28 cellular contexts compared by ENCODE assay signal in genomic region chr11:32164836-32165235, GRCh38.
"Had no signal": no experiment of that assay in that cellular context is flagged by ENCODE, and none has a peak within 500 bp of the region (broad histone marks: within the 10 kb centered on the region; RNA-seq: fewer than 3 reads in every experiment).

No MANE protein-coding gene starts in this region.

- H3K4me3 Mint-ChIP-seq: stimulated activated effector memory CD8-positive, alpha-beta T cell treated with anti-CD3 and anti-CD28 coated beads, Interleukin-12 subunit alpha, Interleukin-12 subunit beta, amount 100 ng/mL, for 72 hours; stimulated activated memory B cell treated with anti-CD40 and anti-IgM and Interleukin-4, amounts not matched to agents 10 μg/mL and 1 μg/mL and 100 μg/mL, for 72 hours; stimulated activated naive B cell treated with anti-CD40 and anti-IgM and Interleukin-4, amounts not matched to agents 10 μg/mL and 1 μg/mL and 100 μg/mL, for 72 hours; stimulated activated naive CD8-positive, alpha-beta T cell treated with anti-CD3 and anti-CD28 coated beads, Interleukin-15, amount 100 ng/mL, for 72 hours; stimulated activated naive CD8-positive, alpha-beta T cell treated with anti-CD3 and anti-CD28 coated beads, Interleukin-15, Interleukin-2, amounts not matched to agents 100 ng/mL and 50 ng/mL, for 24 hours; type B pancreatic cell had no signal

- H3K9me3 Mint-ChIP-seq: stimulated activated effector memory CD8-positive, alpha-beta T cell treated with anti-CD3 and anti-CD28 coated beads, Interleukin-12 subunit alpha, Interleukin-12 subunit beta, amount 100 ng/mL, for 72 hours; stimulated activated memory B cell treated with anti-CD40 and anti-IgM and Interleukin-4, amounts not matched to agents 10 μg/mL and 1 μg/mL and 100 μg/mL, for 72 hours; stimulated activated naive B cell treated with anti-CD40 and anti-IgM and Interleukin-4, amounts not matched to agents 10 μg/mL and 1 μg/mL and 100 μg/mL, for 72 hours; stimulated activated naive CD8-positive, alpha-beta T cell treated with anti-CD3 and anti-CD28 coated beads, Interleukin-15, amount 100 ng/mL, for 72 hours; stimulated activated naive CD8-positive, alpha-beta T cell treated with anti-CD3 and anti-CD28 coated beads, Interleukin-15, Interleukin-2, amounts not matched to agents 100 ng/mL and 50 ng/mL, for 24 hours; type B pancreatic cell had no signal

- H3K27ac ChIP-seq: stomach, suprapubic skin, testis, thoracic aorta, thyroid gland, tibial artery, tibial nerve, transverse colon, upper lobe of left lung, upper lobe of right lung, uterus, vagina had no signal

- H3K9me3 ChIP-seq: stomach, suprapubic skin, testis, thoracic aorta, thyroid gland, tibial artery, tibial nerve, transverse colon, upper lobe of left lung, upper lobe of right lung, uterus, vagina had no signal

- H3K4me3 ChIP-seq: stomach, suprapubic skin, testis, thoracic aorta, thyroid gland, tibial artery, tibial nerve, transverse colon, upper lobe of left lung, upper lobe of right lung, uterus, vagina had no signal

- H3K27me3 ChIP-seq: testis, thyroid gland, tibial artery, tibial nerve, upper lobe of left lung, upper lobe of right lung, uterus, vagina had no signal

- DNase-seq: stimulated activated CD4-positive, alpha-beta T cell treated with anti-CD3 and anti-CD28 coated beads, Interleukin-2, amount 100 ng/mL, for 48 hours; stimulated activated CD4-positive, alpha-beta T cell treated with anti-CD3 and anti-CD28 coated beads, Interleukin-4, amount 100 ng/mL, for 1 hour; stimulated activated CD4-positive, alpha-beta T cell treated with anti-CD3 and anti-CD28 coated beads, Interleukin-4, amount 100 ng/mL, for 24 hours; stimulated activated CD4-positive, alpha-beta T cell treated with anti-CD3 and anti-CD28 coated beads, Interleukin-4, amount 100 ng/mL, for 4 hours; stimulated activated CD8-positive, alpha-beta memory T cell treated with anti-CD3 and anti-CD28 coated beads, Interleukin-4, amount 100 ng/mL, for 48 hours; stimulated activated naive B cell treated with anti-CD40 and anti-IgM and Interleukin-4, amounts not matched to agents 10 μg/mL and 1 μg/mL and 100 μg/mL, for 72 hours; stimulated activated naive CD4-positive, alpha-beta T cell; stimulated activated naive CD4-positive, alpha-beta T cell treated with Interleukin-2 at 50 U/mL for 16 hours; stimulated activated naive CD8-positive, alpha-beta T cell treated with anti-CD3 and anti-CD28 coated beads, Interleukin-15, amount 100 ng/mL, for 72 hours; stimulated activated naive CD8-positive, alpha-beta T cell treated with anti-CD3 and anti-CD28 coated beads, Interleukin-15, Interleukin-2, amounts not matched to agents 100 U/mL and 50 U/mL, for 24 hours; stomach; substantia nigra; testis; thyroid gland; tibial artery; transverse colon; trophoblast cell; upper lobe of left lung; upper lobe of right lung; uterus had no signal

- H3K36me3 ChIP-seq: stomach, suprapubic skin, thoracic aorta, thyroid gland, tibial artery, tibial nerve, transverse colon, upper lobe of left lung, upper lobe of right lung, uterus, vagina had no signal

- ATAC-seq: stimulated activated effector memory CD8-positive, alpha-beta T cell treated with anti-CD3 and anti-CD28 coated beads, Interleukin-12 subunit alpha, Interleukin-12 subunit beta, amount 100 ng/mL, for 72 hours; stimulated activated memory B cell treated with anti-CD40 and anti-IgM and Interleukin-4, amounts not matched to agents 10 μg/mL and 1 μg/mL and 100 μg/mL, for 72 hours; stimulated activated naive B cell treated with anti-CD40 and anti-IgM and Interleukin-4, amounts not matched to agents 10 μg/mL and 1 μg/mL and 100 μg/mL, for 72 hours; stimulated activated naive CD8-positive, alpha-beta T cell treated with anti-CD3 and anti-CD28 coated beads, Interleukin-15, amount 100 ng/mL, for 72 hours; stimulated activated naive CD8-positive, alpha-beta T cell treated with anti-CD3 and anti-CD28 coated beads, Interleukin-15, Interleukin-2, amounts not matched to agents 100 U/mL and 50 U/mL, for 24 hours; upper lobe of right lung had no signal

- H3K27me3 Mint-ChIP-seq: stimulated activated naive CD8-positive, alpha-beta T cell treated with anti-CD3 and anti-CD28 coated beads, Interleukin-15, amount 100 ng/mL, for 72 hours had no signal

- H3K36me3 Mint-ChIP-seq: stimulated activated effector memory CD8-positive, alpha-beta T cell treated with anti-CD3 and anti-CD28 coated beads, Interleukin-12 subunit alpha, Interleukin-12 subunit beta, amount 100 ng/mL, for 72 hours; stimulated activated memory B cell treated with anti-CD40 and anti-IgM and Interleukin-4, amounts not matched to agents 10 μg/mL and 1 μg/mL and 100 μg/mL, for 72 hours; stimulated activated naive B cell treated with anti-CD40 and anti-IgM and Interleukin-4, amounts not matched to agents 10 μg/mL and 1 μg/mL and 100 μg/mL, for 72 hours; type B pancreatic cell had no signal

- H3K4me1 Mint-ChIP-seq: stimulated activated effector memory CD8-positive, alpha-beta T cell treated with anti-CD3 and anti-CD28 coated beads, Interleukin-12 subunit alpha, Interleukin-12 subunit beta, amount 100 ng/mL, for 72 hours; stimulated activated memory B cell treated with anti-CD40 and anti-IgM and Interleukin-4, amounts not matched to agents 10 μg/mL and 1 μg/mL and 100 μg/mL, for 72 hours; stimulated activated naive B cell treated with anti-CD40 and anti-IgM and Interleukin-4, amounts not matched to agents 10 μg/mL and 1 μg/mL and 100 μg/mL, for 72 hours had no signal

- H3K27ac Mint-ChIP-seq: stimulated activated effector memory CD8-positive, alpha-beta T cell treated with anti-CD3 and anti-CD28 coated beads, Interleukin-12 subunit alpha, Interleukin-12 subunit beta, amount 100 ng/mL, for 72 hours; stimulated activated memory B cell treated with anti-CD40 and anti-IgM and Interleukin-4, amounts not matched to agents 10 μg/mL and 1 μg/mL and 100 μg/mL, for 72 hours; stimulated activated naive B cell treated with anti-CD40 and anti-IgM and Interleukin-4, amounts not matched to agents 10 μg/mL and 1 μg/mL and 100 μg/mL, for 72 hours; stimulated activated naive CD8-positive, alpha-beta T cell treated with anti-CD3 and anti-CD28 coated beads, Interleukin-15, Interleukin-2, amounts not matched to agents 100 ng/mL and 50 ng/mL, for 24 hours; type B pancreatic cell had no signal
